Comparison of ENCODE assay signal across 17 cellular contexts in genomic region chr4:7428261-7429068, GRCh38. TPM values are rescaled to one million over a fixed set of nuclear protein-coding genes. Genes with fewer than 3 reads are reported as not detected.
DNase-seq lines count a peak whose midpoint lies in the region; ATAC-seq, FAIRE-seq and TF ChIP-seq lines count a peak whose summit lies in the region.
"Had no signal": no experiment of that assay in that cellular context is flagged by ENCODE, and none has a peak within 500 bp of the region (broad histone marks: within the 10 kb centered on the region; RNA-seq: fewer than 3 reads in every experiment).

No MANE protein-coding gene starts in this region.

- intact Hi-C loops in cardiac septum (cut with DNase I) (no loop called here), left ventricle myocardium superior (cut with micrococcal nuclease) (no loop called here), kidney (cut with DNase I) (no loop called here)

- FAIRE-seq in kidney (lab: Jason Lieb, UNC): no peak
- no peak for FAIRE-seq in frontal cortex (lab: Jason Lieb, UNC)
- FAIRE-seq: H54 had no signal

- H3K9me3 ChIP-seq in endodermal cell (ENCODE audit: control insufficient read depth, low read length) (no peaks in the 10 kb centered on the region), kidney (ENCODE audit: control insufficient read depth in 1 of 2, low read length in 2 of 2) (no peaks in the 10 kb centered on the region)
- H3K9me3 ChIP-seq: BLaER1 treated with 17β-estradiol and CSF1 and Interleukin-3, amounts not matched to agents 10 nM and 100 nM had no signal

- no peaks in the 10 kb centered on the region for H3K4me1 ChIP-seq in endodermal cell (ENCODE audit: control insufficient read depth, insufficient read depth, low read length)
- H3K4me1 ChIP-seq in kidney (ENCODE audit: control insufficient read depth in 1 of 2, insufficient read depth in 1 of 2, low read depth in 1 of 2, low read length in 2 of 2): no peaks in the 10 kb centered on the region

- H3K4me3 ChIP-seq in endodermal cell (ENCODE audit: low read length) (no peak overlapping the region), kidney (ENCODE audit: low read length in 2 of 2) (no peak overlapping the region)
- H3K4me3 ChIP-seq: BLaER1 treated with 17β-estradiol and CSF1 and Interleukin-3, amounts not matched to agents 10 nM and 100 nM had no signal

- TF ChIP-seq CTCF in endodermal cell (conservative IDR thresholded peaks at IDR 0.05) (no peak), neural crest cell (conservative IDR thresholded peaks at IDR 0.05) (no peak), kidney (IDR thresholded peaks at IDR 0.05; ENCODE audit: borderline replicate concordance, extremely low read depth, insufficient read depth) (no peak)

- no peaks in the 10 kb centered on the region for H3K9me3 Mint-ChIP-seq in endodermal cell
- no peaks in the 10 kb centered on the region for H3K9me3 Mint-ChIP-seq in neural crest cell

- 58 to 80% methylated on average over 10 to 16 of the region's 16 CpGs for WGBS in endodermal cell (ENCODE audit: insufficient coverage in 1 of 2, insufficient read length in 1 of 2), 2 experiments

- H3K9ac ChIP-seq in endodermal cell (ENCODE audit: extremely low read depth, low read length, poor library complexity, severe bottlenecking) (no peak overlapping the region), kidney (ENCODE audit: low read length in 2 of 2) (no peak overlapping the region)
- H3K9ac ChIP-seq: BLaER1 treated with 17β-estradiol and CSF1 and Interleukin-3, amounts not matched to agents 10 nM and 100 nM; KMS-11 had no signal

- ATAC-seq in left ventricle myocardium superior (no peak), HG02678 (IDR thresholded peaks at IDR 0.05; ENCODE audit: unreplicated experiment) (no peak)

- DNase-seq in cardiac septum (ENCODE audit: low spot score) (peak; percentile 68), left ventricle myocardium superior (no peak), endodermal cell (peak; percentile 79), neural crest cell (ENCODE audit: low read depth, low spot score) (no peak), kidney (no peak), frontal cortex (ENCODE audit: low spot score in 2 of 2) (no peak), AG08396 (ENCODE audit: low spot score) (no peak)
- DNase-seq: NCI-H1417, NCI-H446 had no signal

- H3K27ac ChIP-seq in endodermal cell (ENCODE audit: low read depth, low read length): no peak overlapping the region
- no peak overlapping the region for H3K27ac ChIP-seq in kidney (ENCODE audit: low read depth in 2 of 2, low read length in 2 of 2)
- H3K27ac ChIP-seq: BLaER1 treated with 17β-estradiol and CSF1 and Interleukin-3, amounts not matched to agents 10 nM and 100 nM; HL-60; KMS-11 had no signal

- H3K36me3 Mint-ChIP-seq in endodermal cell (ENCODE audit: low read depth): no peaks in the 10 kb centered on the region
- no peaks in the 10 kb centered on the region for H3K36me3 Mint-ChIP-seq in neural crest cell (ENCODE audit: low read depth)

- no peaks in the 10 kb centered on the region for H3K36me3 ChIP-seq in endodermal cell (ENCODE audit: control insufficient read depth, insufficient read depth, low read length)
- no peaks in the 10 kb centered on the region for H3K36me3 ChIP-seq in kidney (ENCODE audit: control insufficient read depth in 1 of 2, insufficient read depth in 2 of 2, low read length in 2 of 2)
- H3K36me3 ChIP-seq: BLaER1 treated with 17β-estradiol and CSF1 and Interleukin-3, amounts not matched to agents 10 nM and 100 nM had no signal

- H3K4me3 Mint-ChIP-seq in endodermal cell (no peak overlapping the region), neural crest cell (no peak overlapping the region)

- H3K4me1 Mint-ChIP-seq in endodermal cell: peaks cover 23% of the 10 kb centered on the region
- H3K4me1 Mint-ChIP-seq in neural crest cell: peaks cover 7% of the 10 kb centered on the region

- peak overlapping the region; percentile 75 for H3K27ac Mint-ChIP-seq in endodermal cell
- H3K27ac Mint-ChIP-seq in neural crest cell (ENCODE audit: unreplicated experiment): peak overlapping the region; percentile 35

- H3K27me3 Mint-ChIP-seq in endodermal cell (ENCODE audit: insufficient read depth) (no peaks in the 10 kb centered on the region), neural crest cell (ENCODE audit: low read depth) (no peaks in the 10 kb centered on the region)

- no peaks in the 10 kb centered on the region for H3K27me3 ChIP-seq in endodermal cell (ENCODE audit: control insufficient read depth, insufficient read depth, low read length, poor library complexity, severe bottlenecking)
- H3K27me3 ChIP-seq: BLaER1 treated with 17β-estradiol and CSF1 and Interleukin-3, amounts not matched to agents 10 nM and 100 nM had no signal

RNA-seq across cellular contexts. Expression of gene PSAPL1, which starts 6.3 kb away (rescaled TPM):
- total RNA-seq in cardiac septum (not detected), left ventricle myocardium superior (not detected), endodermal cell (under 1 TPM; 0.13 to 0.24 TPM), neural crest cell (not detected in 2 replicates), kidney (not detected), frontal cortex (not detected)
- polyA plus RNA-seq in endodermal cell (2013, experiment 1 of 2): not detected
- polyA plus RNA-seq in endodermal cell (2013, experiment 2 of 2): not detected
- not detected for polyA plus RNA-seq in kidney (ENCODE audit: insufficient read depth, low read depth, low replicate concordance)
- total RNA-seq: epithelial cell of proximal tubule, liver, subcutaneous adipose tissue had no signal
- polyA plus RNA-seq: liver had no signal

Comparison
In these comparisons a context has a peak if more than half of its experiments do, and no peak if none do; other contexts are left out.
1. DNase-seq: peak in cardiac septum (single experiment) and endodermal cell (single experiment); none in left ventricle myocardium superior (single experiment), neural crest cell (single experiment), kidney (single experiment), frontal cortex (0 of 2) and AG08396 (single experiment).